23 cellular contexts compared by ENCODE assay signal in genomic region chr5:168238422-168238821, GRCh38.
"Had no signal": no experiment of that assay in that cellular context is flagged by ENCODE, and none has a peak within 500 bp of the region (broad histone marks: within the 10 kb centered on the region; RNA-seq: fewer than 3 reads in every experiment).

No MANE protein-coding gene starts in this region.

- H3K4me3 ChIP-seq: body of pancreas, coronary artery, gastroesophageal sphincter, heart left ventricle, ovary, psoas muscle, suprapubic skin, transverse colon, vagina had no signal

- H3K27ac ChIP-seq: body of pancreas, coronary artery, gastroesophageal sphincter, heart left ventricle, ovary, psoas muscle, suprapubic skin, transverse colon, vagina had no signal

- H3K9me3 ChIP-seq: body of pancreas, gastroesophageal sphincter, heart left ventricle, ovary, psoas muscle, suprapubic skin, transverse colon, vagina had no signal

- DNase-seq: activated B cell treated with CpG ODN at 0.5 μM for 24 hours; activated CD4-positive, alpha-beta memory T cell treated with anti-CD3 and anti-CD28 coated beads for 36 hours; activated CD4-positive, alpha-beta T cell treated with anti-CD3 and anti-CD28 coated beads for 4 hours; activated naive CD4-positive, alpha-beta T cell; activated naive CD8-positive, alpha-beta T cell treated with anti-CD3 and anti-CD28 coated beads, Interleukin-2, amount 10 ng/mL, durations not matched to agents 7 days and 5 days; amygdala; body of pancreas; caudate nucleus; erythroblast; heart left ventricle; left ventricle myocardium superior; naive thymus-derived CD4-positive, alpha-beta T cell; ovary; psoas muscle; right cardiac atrium; stimulated activated naive CD8-positive, alpha-beta T cell treated with anti-CD3 and anti-CD28 coated beads, Interleukin-15, amount 100 ng/mL, for 72 hours; T-helper 9 cell; transverse colon had no signal

- H3K4me1 ChIP-seq: body of pancreas, gastroesophageal sphincter, heart left ventricle, psoas muscle, suprapubic skin, transverse colon, vagina had no signal

- ATAC-seq: activated T-helper 17 cell treated with anti-CD3 and anti-CD28 coated beads, Interleukin-2, amount 50 U/mL, for 72 hours; body of pancreas; gastroesophageal sphincter; heart left ventricle; left ventricle myocardium superior; naive thymus-derived CD4-positive, alpha-beta T cell; psoas muscle; right cardiac atrium; stimulated activated naive CD8-positive, alpha-beta T cell treated with anti-CD3 and anti-CD28 coated beads, Interleukin-15, amount 100 ng/mL, for 72 hours had no signal

- H3K36me3 ChIP-seq: gastroesophageal sphincter, ovary, suprapubic skin, transverse colon, vagina had no signal

- H3K27me3 ChIP-seq: body of pancreas, gastroesophageal sphincter, heart left ventricle, ovary, suprapubic skin, transverse colon, vagina had no signal
